ENCODE assay signal across 8 cellular contexts in genomic region chr1:83693409-83694126, GRCh38.
DNase-seq lines count a peak whose midpoint lies in the region; ATAC-seq, FAIRE-seq and TF ChIP-seq lines count a peak whose summit lies in the region.

No MANE protein-coding gene starts in this region.

- H3K36me3 ChIP-seq in H1 (ENCODE audit: control insufficient read depth in 2 of 4, insufficient read depth in 4 of 4, low read length in 3 of 4): no peaks in the 10 kb centered on the region

- H3K79me2 ChIP-seq in H1 (ENCODE audit: control insufficient read depth in 1 of 2, insufficient read depth in 2 of 2, low read length in 2 of 2): no peaks in the 10 kb centered on the region

- DNase-seq in DMS53 (lab: John Stamatoyannopoulos, UW) (peak; percentile 64), NCI-H2107 (lab: John Stamatoyannopoulos, UW) (peak; percentile 3), H1 (ENCODE audit: low read depth in 1 of 2, low spot score in 2 of 2) (no peak), CD1c-positive myeloid dendritic cell (ENCODE audit: extremely low spot score) (no peak)
- DNase-seq in naive thymus-derived CD8-positive, alpha-beta T cell: no peak
- no peak for DNase-seq in stimulated activated CD4-positive, alpha-beta T cell treated with anti-CD3 and anti-CD28 coated beads, Interleukin-4, amount 100 ng/mL, for 1 hour

- no peak for TF ChIP-seq EP300 in H1 (IDR thresholded peaks at IDR 0.05; ENCODE audit: borderline replicate concordance in 1 of 2, low read depth in 2 of 2, low read length in 2 of 2)

- H3K4ac ChIP-seq in H1 (replicated peaks; ENCODE audit: insufficient read length, low read depth, low read length): no peak overlapping the region

- H3K23me2 ChIP-seq in H1 (ENCODE audit: low read depth, low read length): 0 out of 2 replicates have a peak, but pooled peaks cover 1% of the 10 kb centered on the region

- H3K56ac ChIP-seq in H1 (replicated peaks; ENCODE audit: insufficient read length, low read depth, low read length): no peak overlapping the region

- TF ChIP-seq POLR2A in H1 (IDR thresholded peaks at IDR 0.05; ENCODE audit: control extremely low read depth in 1 of 2, low read depth in 2 of 2, low read length in 2 of 2): no peak

- H3K4me3 Mint-ChIP-seq in naive thymus-derived CD8-positive, alpha-beta T cell: peak overlapping the region; percentile 76 to 96 (median 90)

- peaks cover 0 to 9% (median 3%) of the 10 kb centered on the region in 3 donors for H3K36me3 Mint-ChIP-seq in naive thymus-derived CD8-positive, alpha-beta T cell

- no peaks in the 10 kb centered on the region for H3K79me1 ChIP-seq in H1 (ENCODE audit: low read depth, low read length)

- FAIRE-seq in H1 (lab: Jason Lieb, UNC): peak; percentile 52

- peak overlapping the region; percentile 97; the same call in 1 of the 2 replicates for H2BK5ac ChIP-seq in H1 (ENCODE audit: low read depth, low read length)

- TF ChIP-seq RAD21 in H1 (IDR thresholded peaks at IDR 0.05 in 1 of 2, conservative IDR thresholded peaks at IDR 0.05 in 1 of 2; ENCODE audit: low read depth in 2 of 2, low read length in 2 of 2): no peak

- H3K18ac ChIP-seq in H1 (ENCODE audit: extremely low read depth, low read length): no peak overlapping the region; the same call in 1 of the 2 replicates

- H3K4me1 ChIP-seq in H1 (replicated peaks in 1 of 4; ENCODE audit: control insufficient read depth in 3 of 4, insufficient read depth in 4 of 4, low read length in 3 of 4): peaks cover 17 to 36% (median 30%) of the 10 kb centered on the region in 4 experiments

- CTCF ChIA-PET in H1 (lab: Charles Lee; ENCODE audit: partially characterized antibody): interaction anchor here (1.2 to 1.5 kb wide), 3 partner anchors 8 to 24 kb away, joined by 3 to 10 read pairs (median 6); no protein-coding TSS in a partner anchor

- peak overlapping the region; percentile 74 for H3K27ac ChIP-seq in H1 (ENCODE audit: low read depth, low read length)

- TF ChIP-seq CTCF in H1 (IDR thresholded peaks at IDR 0.05; ENCODE audit: control extremely low read depth in 1 of 3, insufficient read depth in 1 of 3, low read depth in 1 of 3, low read length in 3 of 3): no peak

- H3K4me2 ChIP-seq in H1 (ENCODE audit: insufficient read depth in 1 of 2, low read depth in 2 of 2, low read length in 2 of 2): peak overlapping the region; percentile 62 to 67

- no peak overlapping the region for H2BK15ac ChIP-seq in H1 (ENCODE audit: low read length)

- H3K4me1 Mint-ChIP-seq in naive thymus-derived CD8-positive, alpha-beta T cell: peaks cover 9 to 38% (median 28%) of the 10 kb centered on the region in 4 donors

- no peak overlapping the region for H3K23ac ChIP-seq in H1 (ENCODE audit: insufficient read length)

- H4K8ac ChIP-seq in H1 (ENCODE audit: extremely low read depth, insufficient read depth, low read length): no peak overlapping the region

- no peak overlapping the region for H2AK5ac ChIP-seq in H1 (ENCODE audit: low read depth, low read length)

- H3K4me3 ChIP-seq in H1 (ENCODE audit: extremely low read depth in 1 of 4, insufficient read depth in 2 of 4, low read depth in 3 of 4, low read length in 4 of 4): peak overlapping the region in 2 of 4 experiments; percentile 12 to 40; a peak in 3 of 8 replicates

- H2AFZ ChIP-seq in H1 (ENCODE audit: low read length): peak overlapping the region; percentile 62; the same call in 1 of the 2 replicates

- no peak overlapping the region; a peak in 2 of 7 replicates for H3K9ac ChIP-seq in H1 (replicated peaks in 1 of 4; ENCODE audit: extremely low read depth in 1 of 4, low read depth in 3 of 4, low read length in 3 of 4)

- WGBS in H1 (ENCODE audit: extremely low coverage in 1 of 2, insufficient coverage in 1 of 2, insufficient read length in 1 of 2, insufficient replicate concordance in 2 of 2, low coverage in 1 of 2, low lambda C conversion rate in 2 of 2, missing lambda C conversion rate in 1 of 2), 2 experiments: 35% methylated on average over 12 of the region's 12 CpGs; no CpG with 5 or more reads in 1 of the 2 experiments

- peak overlapping the region; percentile 73 for H4K5ac ChIP-seq in H1 (ENCODE audit: insufficient read length, low read depth, low read length)

- no peak for ATAC-seq in naive thymus-derived CD8-positive, alpha-beta T cell
- no peak for ATAC-seq in HG02588 (IDR thresholded peaks at IDR 0.05; ENCODE audit: unreplicated experiment)
- ATAC-seq in activated CD4-positive, CD25-positive, alpha-beta regulatory T cell treated with anti-CD3 and anti-CD28 coated beads, Interleukin-2, amount 50 U/mL, for 24 hours: no peak

- POLR2A ChIA-PET in H1 (lab: Charles Lee; ENCODE audit: partially characterized antibody): interaction anchor here (0.6 to 1.3 kb wide), 3 partner anchors 22 to 1632 kb away, joined by 3 to 4 read pairs (median 3); no protein-coding TSS in a partner anchor
- POLR2A ChIA-PET in naive thymus-derived CD8-positive, alpha-beta T cell (lab: Charles Lee): interaction anchor here (0.7 to 1.0 kb wide), 3 partner anchors 8 to 118 kb away, joined by 4 to 7 read pairs (median 5); no protein-coding TSS in a partner anchor

- no peaks in the 10 kb centered on the region for H3K27me3 ChIP-seq in H1 (replicated peaks in 1 of 4; ENCODE audit: control insufficient read depth in 3 of 4, extremely low read depth in 1 of 4, insufficient read depth in 3 of 4, low read length in 3 of 4)

- no peaks in the 10 kb centered on the region for H4K20me1 ChIP-seq in H1 (replicated peaks in 1 of 2; ENCODE audit: control insufficient read depth in 1 of 2, insufficient read depth in 2 of 2, low read length in 2 of 2)

- H4K91ac ChIP-seq in H1 (replicated peaks; ENCODE audit: insufficient read length, low read length): peak overlapping the region; percentile 26

- peak overlapping the region in 8 of 10 donors; percentile 17 to 95 (median 52) for H3K27ac Mint-ChIP-seq in naive thymus-derived CD8-positive, alpha-beta T cell

- no peaks in the 10 kb centered on the region for H3K9me3 ChIP-seq in H1 (ENCODE audit: insufficient read depth in 2 of 2, low read depth in 1 of 2, low read length in 1 of 2)

- H2BK12ac ChIP-seq in H1 (ENCODE audit: low read depth, low read length): no peak overlapping the region

- H3K9me3 Mint-ChIP-seq in naive thymus-derived CD8-positive, alpha-beta T cell: peaks cover 2 to 22% (median 11%) of the 10 kb centered on the region in 9 donors

- no peak overlapping the region for H2BK20ac ChIP-seq in H1 (ENCODE audit: low read length)

- peaks cover 0 to 4% (median 2%) of the 10 kb centered on the region in 5 donors for H3K27me3 Mint-ChIP-seq in naive thymus-derived CD8-positive, alpha-beta T cell

- no peak overlapping the region for H3K14ac ChIP-seq in H1 (ENCODE audit: insufficient read length)

- H2BK120ac ChIP-seq in H1 (replicated peaks; ENCODE audit: low read depth, low read length): peak overlapping the region; percentile 66

TF ChIP-seq in H1, 55 proteins besides CTCF, POLR2A, EP300 and RAD21:
- no peak for TF ChIP-seq SIRT6 (IDR thresholded peaks at IDR 0.05; ENCODE audit: low read length)
- TF ChIP-seq JUND (IDR thresholded peaks at IDR 0.05; ENCODE audit: low read length): no peak

Comparison
In these comparisons a context has a peak if more than half of its experiments do, and no peak if none do; other contexts are left out.
1. DNase-seq: peak in DMS53 (single experiment) and NCI-H2107 (single experiment); none in H1 (0 of 2), naive thymus-derived CD8-positive, alpha-beta T cell (0 of 10), CD1c-positive myeloid dendritic cell (single experiment) and stimulated activated CD4-positive, alpha-beta T cell treated with anti-CD3 and anti-CD28 coated beads, Interleukin-4, amount 100 ng/mL, for 1 hour (single experiment).